26 cellular contexts compared by ENCODE assay signal in the genomic region with DNA sequence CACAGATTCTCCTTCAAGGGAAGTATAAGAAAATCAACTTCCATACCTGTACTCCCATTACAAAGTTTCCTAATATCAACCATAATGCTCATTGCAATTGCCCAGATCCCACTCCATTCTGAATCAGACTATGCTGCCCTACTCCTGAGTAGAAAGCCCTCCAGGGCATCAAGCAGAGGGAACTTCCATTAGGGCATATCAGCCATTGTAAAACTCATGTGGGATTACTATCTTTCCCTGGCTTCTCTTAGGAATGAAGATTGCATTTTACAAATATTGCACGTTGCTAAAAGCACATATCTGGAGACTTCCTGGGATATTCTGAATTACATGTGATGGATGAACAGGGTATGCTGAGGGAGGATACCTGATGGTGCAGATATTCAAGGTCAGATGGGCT.
"Had no signal": no experiment of that assay in that cellular context is flagged by ENCODE, and none has a peak within 500 bp of the region (broad histone marks: within the 10 kb centered on the region; RNA-seq: fewer than 3 reads in every experiment).

No MANE protein-coding gene starts in this region.

- H3K9me3 ChIP-seq: colonic mucosa, esophagus squamous epithelium, gastrocnemius medialis, gastroesophageal sphincter, heart left ventricle had no signal

- H3K4me1 ChIP-seq: colonic mucosa, esophagus muscularis mucosa, gastrocnemius medialis, gastroesophageal sphincter, heart left ventricle, heart right ventricle had no signal

- H3K36me3 ChIP-seq: colonic mucosa, esophagus muscularis mucosa, esophagus squamous epithelium, gastrocnemius medialis, gastroesophageal sphincter, heart left ventricle, heart right ventricle had no signal

- DNase-seq: colonic mucosa; cortex of kidney; dermis blood vessel endothelial cell; dorsolateral prefrontal cortex; effector CD4-positive, alpha-beta T cell; effector CD8-positive, alpha-beta T cell; effector memory CD4-positive, alpha-beta T cell; effector memory CD8-positive, alpha-beta T cell; endodermal cell; erythroblast; esophagus squamous epithelium; foreskin fibroblast; foreskin melanocyte; gastrocnemius medialis; glutamatergic neuron; head of caudate nucleus; heart left ventricle; heart right ventricle had no signal

- H3K4me3 ChIP-seq: colonic mucosa, coronary artery, dorsolateral prefrontal cortex, esophagus muscularis mucosa, esophagus squamous epithelium, gastrocnemius medialis, gastroesophageal sphincter, heart left ventricle, heart right ventricle had no signal

- ATAC-seq: effector memory CD8-positive, alpha-beta T cell; gastrocnemius medialis; gastroesophageal sphincter; heart left ventricle; heart right ventricle had no signal

- FAIRE-seq: colon, endometrium, endothelial cell of umbilical vein, frontal cortex had no signal

- H3K27me3 ChIP-seq: colonic mucosa, foreskin keratinocyte, gastrocnemius medialis had no signal

- H3K27ac ChIP-seq: colonic mucosa, coronary artery, dorsolateral prefrontal cortex, esophagus muscularis mucosa, esophagus squamous epithelium, foreskin keratinocyte, gastrocnemius medialis, gastroesophageal sphincter, heart left ventricle, heart right ventricle had no signal
